Comparison of ENCODE assay signal across 15 cellular contexts in genomic region chr6:1445650-1446645, GRCh38. TPM values are rescaled to one million over a fixed set of nuclear protein-coding genes. Genes with fewer than 3 reads are reported as not detected.
DNase-seq lines count a peak whose midpoint lies in the region; ATAC-seq and TF ChIP-seq lines count a peak whose summit lies in the region.
"Had no signal": no experiment of that assay in that cellular context is flagged by ENCODE, and none has a peak within 500 bp of the region (broad histone marks: within the 10 kb centered on the region; RNA-seq: fewer than 3 reads in every experiment).

No MANE protein-coding gene starts in this region.

- peaks cover 2% of the 10 kb centered on the region for H3K9me3 Mint-ChIP-seq in osteocyte (ENCODE audit: unreplicated experiment)

- H3K36me3 ChIP-seq in HEK293 (ENCODE audit: control insufficient read depth in 2 of 2, insufficient read depth in 1 of 2, low read length in 2 of 2): no peaks in the 10 kb centered on the region

- CTCF ChIA-PET in HEK293 (lab: Yijun Ruan, JAX): interaction anchor here (1.3 to 3.0 kb wide), 2 partner anchors 9 kb away, joined by 4 to 14 read pairs; no protein-coding TSS in a partner anchor

- peaks cover 2% of the 10 kb centered on the region for H3K36me3 Mint-ChIP-seq in osteocyte (ENCODE audit: unreplicated experiment)
- H3K36me3 Mint-ChIP-seq: CD14-positive monocyte; CD8-positive, alpha-beta T cell had no signal

- H3K27ac ChIP-seq in HEK293 (ENCODE audit: extremely low read depth, low read depth, low read length): no peak overlapping the region
- H3K27ac ChIP-seq: A549, KMS-11 had no signal

- TF ChIP-seq CTCF in HEK293 (tag by site-specific recombination; IDR thresholded peaks at IDR 0.05) (no peak), osteocyte (IDR thresholded peaks at IDR 0.05) (no peak)

- no peak overlapping the region for H3K27ac Mint-ChIP-seq in osteocyte (ENCODE audit: unreplicated experiment)
- H3K27ac Mint-ChIP-seq: CD14-positive monocyte; CD8-positive, alpha-beta T cell; IgD-negative memory B cell had no signal

- DNase-seq in islet precursor cell: peak; percentile 42
- peak; percentile 74 for DNase-seq in osteocyte (ENCODE audit: extremely low spot score, unreplicated experiment)
- no peak for DNase-seq in AG20443 (ENCODE audit: low spot score)
- DNase-seq: CD8-positive, alpha-beta T cell; COR-L47; DMS153 had no signal

- no peaks in the 10 kb centered on the region for H3K4me1 Mint-ChIP-seq in osteocyte (ENCODE audit: unreplicated experiment)
- H3K4me1 Mint-ChIP-seq: CD14-positive monocyte, IgD-negative memory B cell had no signal

- H3K9me3 ChIP-seq in HEK293 (ENCODE audit: control insufficient read depth, insufficient read depth, low read depth, low read length): no peaks in the 10 kb centered on the region; the same call in 1 of the 2 replicates

- no peak overlapping the region for H3K4me3 Mint-ChIP-seq in osteocyte (ENCODE audit: unreplicated experiment)
- H3K4me3 Mint-ChIP-seq: CD14-positive monocyte; CD8-positive, alpha-beta T cell; IgD-negative memory B cell had no signal

- H3K4me3 ChIP-seq in HEK293 (ENCODE audit: low read depth, low read length): no peak overlapping the region
- H3K4me3 ChIP-seq: A549 had no signal

- ATAC-seq in HG03135 (IDR thresholded peaks at IDR 0.05; ENCODE audit: unreplicated experiment): no peak
- no peak for ATAC-seq in HG03378 (IDR thresholded peaks at IDR 0.05; ENCODE audit: unreplicated experiment)
- ATAC-seq in GM18517 (IDR thresholded peaks at IDR 0.05; ENCODE audit: unreplicated experiment): no peak
- ATAC-seq: A549; CD8-positive, alpha-beta T cell; HCT116 had no signal

- no peaks in the 10 kb centered on the region for H3K4me1 ChIP-seq in HEK293 (ENCODE audit: control insufficient read depth, insufficient read depth, low read length)
- H3K4me1 ChIP-seq: A549 had no signal

- H3K27me3 Mint-ChIP-seq in osteocyte (ENCODE audit: unreplicated experiment): peaks cover 28% of the 10 kb centered on the region

- POLR2A ChIA-PET in HEK293 (lab: Yijun Ruan, JAX): no interaction called here

TF ChIP-seq in HEK293, 187 proteins besides CTCF, POLR2A, EP300 and RAD21:
- TF ChIP-seq EGR2 (tag by site-specific recombination; IDR thresholded peaks at IDR 0.05; ENCODE audit: low read depth) (peak; percentile 19; the same call in 1 of the 2 replicates), BCL6B (tag by site-specific recombination; IDR thresholded peaks at IDR 0.05) (no peak)

RNA-seq across cellular contexts. Expression of gene FOXF2, which starts 56.6 kb away (rescaled TPM):
- 1.5 and 1.8 TPM in 2 replicates for total RNA-seq in osteocyte
- total RNA-seq: CD8-positive, alpha-beta T cell had no signal
